ENCODE assay signal across 25 cellular contexts in genomic region chr2:136032817-136033216, GRCh38.
"Had no signal": no experiment of that assay in that cellular context is flagged by ENCODE, and none has a peak within 500 bp of the region (broad histone marks: within the 10 kb centered on the region; RNA-seq: fewer than 3 reads in every experiment).

No MANE protein-coding gene starts in this region.

- H3K36me3 ChIP-seq: esophagus squamous epithelium, gastrocnemius medialis, heart right ventricle, left lung, lower lobe of right lung had no signal

- H3K4me3 ChIP-seq: coronary artery, dorsolateral prefrontal cortex, esophagus squamous epithelium, gastrocnemius medialis, heart right ventricle, left lung, lower lobe of right lung had no signal

- H3K9me3 ChIP-seq: esophagus squamous epithelium, gastrocnemius medialis, heart right ventricle, left lung, lower lobe of right lung had no signal

- ATAC-seq: esophagus mucosa, gastrocnemius medialis, left cardiac atrium, left lung, left ventricle myocardium superior, lower lobe of right lung had no signal

- H3K27me3 ChIP-seq: dorsolateral prefrontal cortex, esophagus squamous epithelium, gastrocnemius medialis, heart right ventricle, left lung had no signal

- DNase-seq: dermis blood vessel endothelial cell; dorsolateral prefrontal cortex; effector CD4-positive, alpha-beta T cell; effector memory CD4-positive, alpha-beta T cell; erythroblast; esophagus squamous epithelium; foreskin fibroblast; foreskin melanocyte; gastrocnemius medialis; glutamatergic neuron; head of caudate nucleus; heart right ventricle; hippocampal formation; left cardiac atrium; left lung; left ventricle myocardium superior; lower lobe of right lung; mesenchymal stem cell; midbrain had no signal

- H3K4me1 ChIP-seq: esophagus squamous epithelium, left lung, lower lobe of right lung had no signal

- FAIRE-seq: colon, islet of Langerhans, keratinocyte had no signal

- H3K27ac ChIP-seq: coronary artery, dorsolateral prefrontal cortex, epithelial cell of prostate, esophagus squamous epithelium, gastrocnemius medialis, heart right ventricle, left lung, lower lobe of right lung had no signal
